ENCODE assay signal across 8 cellular contexts in genomic region chr17:76738468-76738850, GRCh38. TPM values are rescaled to one million over a fixed set of nuclear protein-coding genes. Genes with fewer than 3 reads are reported as not detected.
A peak's percentile ranks its signal among the peaks of the same experiment; 100 is the strongest.
DNase-seq lines count a peak whose midpoint lies in the region; ATAC-seq and TF ChIP-seq lines count a peak whose summit lies in the region.

No MANE protein-coding gene starts in this region.

- DNase-seq in AG09309 (ENCODE audit: low read depth) (no peak), breast epithelium (ENCODE audit: low spot score in 2 of 2) (no peak), posterior vena cava (ENCODE audit: low spot score) (no peak), NCI-H1417 treated with DMSO at 0.1 percent for 48 hours (lab: John Stamatoyannopoulos, UW) (no peak)
- DNase-seq in activated CD4-positive, alpha-beta T cell treated with anti-CD3 and anti-CD28 coated beads for 1 hour, result no peak

- intact Hi-C loops in breast epithelium (cut with DNase I; ENCODE audit: low total_unique reads) (no loop called here), posterior vena cava (cut with DNase I) (no loop called here)

- H3K4me3 ChIP-seq in AG09309 (ENCODE audit: control insufficient read depth, low read depth, low read length) (peak overlapping the region; percentile 53), HUES64 (ENCODE audit: low read length) (peak overlapping the region; percentile 97), breast epithelium (peak overlapping the region; percentile 93 to 97 (median 96)), mucosa of rectum (ENCODE audit: low read length in 2 of 2) (peak overlapping the region; percentile 81 to 88)

- TF ChIP-seq CTCF in AG09309 (IDR thresholded peaks at IDR 0.05; ENCODE audit: control insufficient read depth, insufficient read depth, low read depth, low read length, missing control alignments), result no peak
- no peak for TF ChIP-seq CTCF in breast epithelium (IDR thresholded peaks at IDR 0.05)

- H3K9me3 ChIP-seq in HUES64 (ENCODE audit: insufficient read depth, low read depth, low read length) (no peaks in the 10 kb centered on the region), breast epithelium (no peaks in the 10 kb centered on the region), mucosa of rectum (ENCODE audit: control insufficient read depth in 2 of 2, low read length in 2 of 2) (no peaks in the 10 kb centered on the region)

- no peak for ATAC-seq in GM21619 (IDR thresholded peaks at IDR 0.05; ENCODE audit: unreplicated experiment)

- peak overlapping the region; percentile 68 for H3K27ac ChIP-seq in HUES64 (ENCODE audit: low read depth, low read length)
- H3K27ac ChIP-seq in breast epithelium, result peak overlapping the region; percentile 98 to 99
- H3K27ac ChIP-seq in mucosa of rectum (ENCODE audit: low read depth in 2 of 2, low read length in 2 of 2), result peak overlapping the region; percentile 100

- H3K27me3 ChIP-seq in HUES64 (ENCODE audit: insufficient read depth, low read length), result no peaks in the 10 kb centered on the region
- H3K27me3 ChIP-seq in breast epithelium, result no peaks in the 10 kb centered on the region
- no peaks in the 10 kb centered on the region for H3K27me3 ChIP-seq in mucosa of rectum (ENCODE audit: control insufficient read depth in 2 of 2, insufficient read depth in 2 of 2, low read length in 2 of 2)

- H3K36me3 ChIP-seq in HUES64 (ENCODE audit: insufficient read depth, low read length) (peaks cover 50% of the 10 kb centered on the region), breast epithelium (no peaks in the 10 kb centered on the region), mucosa of rectum (ENCODE audit: control insufficient read depth in 2 of 2, insufficient read depth in 2 of 2, low read length in 2 of 2) (peaks cover 30 to 31% of the 10 kb centered on the region in 2 donors)

- WGBS in HUES64, result 35% methylated on average over 6 of the region's 7 CpGs

- peaks cover 14% of the 10 kb centered on the region for H3K4me1 ChIP-seq in HUES64 (ENCODE audit: insufficient read depth, low read length)
- H3K4me1 ChIP-seq in breast epithelium, result peaks cover 0 to 14% of the 10 kb centered on the region in 2 donors
- peaks cover 26 to 33% of the 10 kb centered on the region in 2 donors for H3K4me1 ChIP-seq in mucosa of rectum (ENCODE audit: control insufficient read depth in 2 of 2, insufficient read depth in 2 of 2, low read length in 2 of 2)

- no peak for TF ChIP-seq POLR2A in breast epithelium (IDR thresholded peaks at IDR 0.05)

- H3K9ac ChIP-seq in HUES64 (ENCODE audit: low read depth, low read length), result peak overlapping the region; percentile 97
- H3K9ac ChIP-seq in mucosa of rectum (ENCODE audit: low read depth in 1 of 2, low read length in 2 of 2), result peak overlapping the region; percentile 77 to 90

RNA-seq across cellular contexts. Expression of gene MFSD11, which starts 0.5 kb away (rescaled TPM):
- 14.2 TPM for polyA plus RNA-seq in HUES64 (2013, experiment 1 of 2)
- 13.1 TPM for polyA plus RNA-seq in HUES64 (2013, experiment 2 of 2)
- total RNA-seq in breast epithelium (10 to 100 TPM; 20.6 to 42.6 (median 23.6) TPM), posterior vena cava (10 to 100 TPM; 20.7 to 24.0 TPM)

RNA-seq across cellular contexts. Expression of gene SRSF2, which starts 1.3 kb away (rescaled TPM):
- 413 TPM for polyA plus RNA-seq in HUES64 (2013, experiment 1 of 2)
- polyA plus RNA-seq in HUES64 (2013, experiment 2 of 2), result 341 TPM
- total RNA-seq in breast epithelium (100 to 1,000 TPM; 143 to 247 (median 244) TPM), posterior vena cava (100 to 1,000 TPM; 120 to 133 TPM)

RNA-seq across cellular contexts. Expression of gene METTL23, which starts 11.8 kb away (rescaled TPM):
- 23.4 TPM for polyA plus RNA-seq in HUES64 (2013, experiment 1 of 2)
- polyA plus RNA-seq in HUES64 (2013, experiment 2 of 2), result 31.4 TPM
- total RNA-seq in breast epithelium (10 to 100 TPM; 25.6 to 47.7 (median 28.5) TPM), posterior vena cava (10 to 100 TPM; 23.3 to 25.6 TPM)

RNA-seq across cellular contexts. Expression of gene JMJD6, which starts 12.1 kb away (rescaled TPM):
- polyA plus RNA-seq in HUES64 (2013, experiment 1 of 2), result 11.5 TPM
- polyA plus RNA-seq in HUES64 (2013, experiment 2 of 2), result 10.5 TPM
- 10 to 100 TPM; 13.1 to 34.1 (median 25.6) TPM for total RNA-seq in breast epithelium
- total RNA-seq in posterior vena cava, result 10 to 100 TPM; 32.1 to 43.0 TPM

RNA-seq across cellular contexts. Expression of gene MXRA7, which starts 27.7 kb away (rescaled TPM):
- 15.6 TPM for polyA plus RNA-seq in HUES64 (2013, experiment 1 of 2)
- 19.8 TPM for polyA plus RNA-seq in HUES64 (2013, experiment 2 of 2)
- 100 to 1,000 TPM; 106 to 242 (median 113) TPM for total RNA-seq in breast epithelium
- total RNA-seq in posterior vena cava, result 100 to 1,000 TPM; 343 to 428 TPM
